In genomic region chr18:22549260-22549937, GRCh38 we compare ENCODE assay signal across 17 cellular contexts.
"Had no signal": no experiment of that assay in that cellular context is flagged by ENCODE, and none has a peak within 500 bp of the region (broad histone marks: within the 10 kb centered on the region; RNA-seq: fewer than 3 reads in every experiment).

No MANE protein-coding gene starts in this region.

- H3K4me3 ChIP-seq: coronary artery, psoas muscle, smooth muscle cell, suprapubic skin, thyroid gland had no signal

- H3K9me3 ChIP-seq: psoas muscle, suprapubic skin, thyroid gland had no signal

- FAIRE-seq: frontal cortex, keratinocyte, urothelium cell line had no signal

- H3K4me1 Mint-ChIP-seq: naive B cell had no signal

- H3K27ac ChIP-seq: coronary artery, psoas muscle, suprapubic skin, thyroid gland had no signal

- H3K4me1 ChIP-seq: psoas muscle, suprapubic skin, thyroid gland had no signal

- H3K36me3 Mint-ChIP-seq: type B pancreatic cell had no signal

- DNase-seq: effector CD4-positive, alpha-beta T cell; immature natural killer cell; left cardiac atrium; mesendoderm; naive B cell; psoas muscle; stimulated activated CD4-positive, alpha-beta T cell treated with anti-CD3 and anti-CD28 coated beads, Interleukin-2, amount 100 ng/mL, for 48 hours; stimulated activated naive CD8-positive, alpha-beta T cell treated with anti-CD3 and anti-CD28 coated beads, Interleukin-15, Interleukin-2, amounts not matched to agents 100 U/mL and 50 U/mL, for 24 hours; thyroid gland had no signal

- H3K4me3 Mint-ChIP-seq: immature natural killer cell, naive B cell, nephron, type B pancreatic cell had no signal

- H3K27ac Mint-ChIP-seq: immature natural killer cell, naive B cell, nephron, type B pancreatic cell had no signal

- H3K27me3 ChIP-seq: suprapubic skin, thyroid gland had no signal

- ATAC-seq: psoas muscle; stimulated activated naive CD8-positive, alpha-beta T cell treated with anti-CD3 and anti-CD28 coated beads, Interleukin-15, Interleukin-2, amounts not matched to agents 100 U/mL and 50 U/mL, for 24 hours had no signal

- H3K36me3 ChIP-seq: suprapubic skin, thyroid gland had no signal

- H3K9me3 Mint-ChIP-seq: immature natural killer cell, nephron had no signal

- H3K4me2 ChIP-seq: smooth muscle cell had no signal
